16 cellular contexts compared by ENCODE assay signal in genomic region chr10:34080485-34081346, GRCh38.
DNase-seq lines count a peak whose midpoint lies in the region; ATAC-seq and TF ChIP-seq lines count a peak whose summit lies in the region.
"Had no signal": no experiment of that assay in that cellular context is flagged by ENCODE, and none has a peak within 500 bp of the region (broad histone marks: within the 10 kb centered on the region; RNA-seq: fewer than 3 reads in every experiment).

No MANE protein-coding gene starts in this region.

- ATAC-seq in left cardiac atrium (peak; percentile 36 to 40), GM18502 (IDR thresholded peaks at IDR 0.05; ENCODE audit: poor library complexity, unreplicated experiment) (no peak)

- no peaks in the 10 kb centered on the region for H3K4me1 Mint-ChIP-seq in activated CD4-positive, alpha-beta T cell treated with anti-CD3 and anti-CD28 coated beads, Interleukin-2, amount 10 ng/mL, durations not matched to agents 24 days and 14 days

- no peak for TF ChIP-seq POLR2A in esophagus muscularis mucosa (IDR thresholded peaks at IDR 0.05; ENCODE audit: low read depth)
- TF ChIP-seq POLR2A in spleen (IDR thresholded peaks at IDR 0.05): no peak

- 75% methylated on average over 16 of the region's 16 CpGs for WGBS in esophagus muscularis mucosa
- WGBS in spleen, 5 donors: 74 to 88% (median 85%) methylated on average over 16 of the region's 16 CpGs

- peak overlapping the region in 1 of 4 donors; percentile 41 for H3K27ac ChIP-seq in esophagus muscularis mucosa (replicated peaks in 1 of 4)
- peak overlapping the region in 6 of 8 donors; percentile 3 to 57 (median 26) for H3K27ac ChIP-seq in spleen

- H3K4me3 ChIP-seq in esophagus muscularis mucosa (no peak overlapping the region), spleen (no peak overlapping the region)

- DNase-seq in esophagus muscularis mucosa (ENCODE audit: extremely low spot score) (peak; percentile 91), left cardiac atrium (peak; percentile 41), mucosa of gallbladder (ENCODE audit: low spot score) (peak; percentile 28), spleen (no peak), NCI-H2029 treated with DMSO at 0.1 percent for 48 hours (lab: John Stamatoyannopoulos, UW) (no peak), cerebellar nuclear complex (lab: John Stamatoyannopoulos, UW) (no peak)
- no peak for DNase-seq in activated CD4-positive, alpha-beta T cell treated with anti-CD3 and anti-CD28 coated beads, Interleukin-2, amount 10 ng/mL, durations not matched to agents 24 days and 14 days
- DNase-seq: AML-193; CD4-positive, alpha-beta T cell; DMS79 treated with DMSO at 0.1 percent for 48 hours; HFFc6; NCI-H146; NCI-H2107; NCI-H226; NCI-H526 treated with DMSO at 0.1 percent for 48 hours had no signal

- TF ChIP-seq CTCF in esophagus muscularis mucosa (IDR thresholded peaks at IDR 0.05): no peak
- no peak for TF ChIP-seq CTCF in spleen (IDR thresholded peaks at IDR 0.05 in 8 of 11, conservative IDR thresholded peaks at IDR 0.05 in 3 of 11)

- TF ChIP-seq EP300 in esophagus muscularis mucosa (IDR thresholded peaks at IDR 0.05): no peak

- no peaks in the 10 kb centered on the region for H3K27me3 ChIP-seq in esophagus muscularis mucosa
- no peaks in the 10 kb centered on the region for H3K27me3 ChIP-seq in spleen (replicated peaks in 1 of 7)

- peaks cover 4% of the 10 kb centered on the region for H3K9me3 Mint-ChIP-seq in activated CD4-positive, alpha-beta T cell treated with anti-CD3 and anti-CD28 coated beads, Interleukin-2, amount 10 ng/mL, durations not matched to agents 24 days and 14 days

- H3K36me3 ChIP-seq in esophagus muscularis mucosa (no peaks in the 10 kb centered on the region), spleen (no peaks in the 10 kb centered on the region)

- H3K4me1 ChIP-seq in esophagus muscularis mucosa (peaks cover 7 to 25% (median 14%) of the 10 kb centered on the region in 4 donors), spleen (peaks cover 0 to 10% (median 7%) of the 10 kb centered on the region in 6 donors)

- H3K27me3 Mint-ChIP-seq in activated CD4-positive, alpha-beta T cell treated with anti-CD3 and anti-CD28 coated beads, Interleukin-2, amount 10 ng/mL, durations not matched to agents 24 days and 14 days: no peaks in the 10 kb centered on the region
- H3K27me3 Mint-ChIP-seq: CD4-positive, alpha-beta T cell had no signal

- H3K9me3 ChIP-seq in esophagus muscularis mucosa (peaks cover 0 to 16% (median 10%) of the 10 kb centered on the region in 4 donors), spleen (peaks cover 0 to 43% (median 20%) of the 10 kb centered on the region in 8 donors)

- no peak overlapping the region for H3K4me3 Mint-ChIP-seq in activated CD4-positive, alpha-beta T cell treated with anti-CD3 and anti-CD28 coated beads, Interleukin-2, amount 10 ng/mL, durations not matched to agents 24 days and 14 days
- H3K4me3 Mint-ChIP-seq: CD4-positive, alpha-beta T cell; HFFc6 had no signal

- H3K27ac Mint-ChIP-seq in activated CD4-positive, alpha-beta T cell treated with anti-CD3 and anti-CD28 coated beads, Interleukin-2, amount 10 ng/mL, durations not matched to agents 24 days and 14 days: no peak overlapping the region
- H3K27ac Mint-ChIP-seq: CD4-positive, alpha-beta T cell; HFFc6 had no signal

- no peaks in the 10 kb centered on the region for H3K36me3 Mint-ChIP-seq in activated CD4-positive, alpha-beta T cell treated with anti-CD3 and anti-CD28 coated beads, Interleukin-2, amount 10 ng/mL, durations not matched to agents 24 days and 14 days (ENCODE audit: low read depth)

- intact Hi-C loops in esophagus muscularis mucosa (cut with DNase I) (no loop called here), left cardiac atrium (cut with DNase I) (no loop called here), spleen (cut with DNase I; ENCODE audit: low total_unique reads) (no loop called here)
- intact Hi-C loops in activated CD4-positive, alpha-beta T cell treated with anti-CD3 and anti-CD28 coated beads, Interleukin-2, amount 10 ng/mL, durations not matched to agents 24 days and 14 days (cut with micrococcal nuclease): no loop called here

Comparison
In these comparisons a context has a peak if more than half of its experiments do, and no peak if none do; other contexts are left out.
1. DNase-seq: peak in esophagus muscularis mucosa (single experiment), left cardiac atrium (single experiment) and mucosa of gallbladder (single experiment); none in spleen (single experiment), activated CD4-positive, alpha-beta T cell treated with anti-CD3 and anti-CD28 coated beads, Interleukin-2, amount 10 ng/mL, durations not matched to agents 24 days and 14 days (single experiment), NCI-H2029 treated with DMSO at 0.1 percent for 48 hours (single experiment) and cerebellar nuclear complex (0 of 2).